3 cellular contexts compared by ENCODE assay signal in genomic region chr12:31555466-31555865, GRCh38. TPM values are rescaled to one million over a fixed set of nuclear protein-coding genes. Genes with fewer than 3 reads are reported as not detected.
DNase-seq lines count a peak whose midpoint lies in the region; ATAC-seq, FAIRE-seq and TF ChIP-seq lines count a peak whose summit lies in the region.
"Not testable (repeated sequence)": the region's sequence is repeated elsewhere in the genome, so short reads cannot be mapped to it uniquely, and the experiment has no call there.
"Had no signal": no experiment of that assay in that cellular context is flagged by ENCODE, and none has a peak within 500 bp of the region (broad histone marks: within the 10 kb centered on the region; RNA-seq: fewer than 3 reads in every experiment).

No MANE protein-coding gene starts in this region.

- H3K4me3 ChIP-seq in HepG2 (replicated peaks in 1 of 3; ENCODE audit: insufficient read depth in 1 of 3, low read depth in 2 of 3, low read length in 3 of 3), result not testable (repeated sequence)

- peaks cover 39% of the 10 kb centered on the region for H3K79me2 ChIP-seq in HepG2 (ENCODE audit: insufficient read depth, low read length)

- not testable (repeated sequence) for H3K4me2 ChIP-seq in HepG2 (ENCODE audit: low read depth, low read length)

- TF ChIP-seq EP300 in HepG2 (IDR thresholded peaks at IDR 0.05; ENCODE audit: low read depth in 2 of 2, low read length in 2 of 2); HepG2 (CRISPR knock-in tag; IDR thresholded peaks at IDR 0.05; ENCODE audit: borderline replicate concordance): not testable (repeated sequence)

- DNase-seq in HepG2 (ENCODE audit: low spot score), result not testable (repeated sequence)

- BruUV-seq in HepG2 (replicated peaks; lab: Mats Ljungman, UMichigan), result not testable (repeated sequence)

- not testable (repeated sequence) for H3K36me3 ChIP-seq in HepG2 (replicated peaks in 1 of 2; ENCODE audit: control insufficient read depth in 1 of 2, insufficient read depth in 2 of 2, low read length in 2 of 2)

- not testable (repeated sequence) for TF ChIP-seq RAD21 in HepG2 (CRISPR knock-in tag; IDR thresholded peaks at IDR 0.05)

- POLR2A ChIA-PET in HepG2 (lab: Yijun Ruan, JAX), result interaction anchor here (0.7 kb wide), 1 partner anchor 35 kb away, joined by 3 read pairs; the partner anchor contains the start of gene DENND5B

- not testable (repeated sequence) for FAIRE-seq in HepG2 (lab: Jason Lieb, UNC)

- H3K27ac ChIP-seq in HepG2 (ENCODE audit: extremely low read length, insufficient read depth, low read length), result not testable (repeated sequence)

- not testable (repeated sequence) for H3K9ac ChIP-seq in HepG2 (ENCODE audit: insufficient read depth, low read depth, low read length)

- H3K27me3 ChIP-seq in HepG2 (ENCODE audit: control insufficient read depth in 1 of 2, insufficient read depth in 2 of 2, low read length in 2 of 2), result not testable (repeated sequence)

- not testable (repeated sequence) for H3K9me3 ChIP-seq in HepG2 (ENCODE audit: low read length)

- H2AFZ ChIP-seq in HepG2 (ENCODE audit: low read length), result not testable (repeated sequence)

- CTCF ChIA-PET in HepG2 (lab: Yijun Ruan, JAX; ENCODE audit: low intra/inter-chr PET ratio, low total read pairs), result not testable (repeated sequence)

- not testable (repeated sequence) for TF ChIP-seq CTCF in HepG2 (CRISPR knock-in tag; IDR thresholded peaks at IDR 0.05)

- in situ Hi-C loops in HepG2 (cut with HindIII; ENCODE audit: extremely low pct_ligation_motif_present, low pct_unique_long_range_greater_than_20kb), result not testable (repeated sequence)

- not testable (repeated sequence) for ATAC-seq in HepG2

- not testable (repeated sequence) for H4K20me1 ChIP-seq in HepG2 (ENCODE audit: insufficient read depth, low read length)

- not testable (repeated sequence) for TF ChIP-seq POLR2A in HepG2 (IDR thresholded peaks at IDR 0.05; ENCODE audit: insufficient read depth in 1 of 2, low read depth in 2 of 2, low read length in 2 of 2)

- intact Hi-C loops in HepG2 (cut with micrococcal nuclease; ENCODE audit: unreplicated experiment), result not testable (repeated sequence)

- WGBS in HepG2 (ENCODE audit: low lambda C conversion rate), result 100% methylated on average over 4 of the region's 9 CpGs

- peaks cover 21% of the 10 kb centered on the region for H3K4me1 ChIP-seq in HepG2 (ENCODE audit: insufficient read depth, low read length)

TF ChIP-seq in HepG2, 621 proteins besides CTCF, POLR2A, EP300 and RAD21:
- TF ChIP-seq ZBTB33 (CRISPR knock-in tag; IDR thresholded peaks at IDR 0.05), result peak; percentile 97
- not testable (repeated sequence) for TF ChIP-seq FOXA1 (IDR thresholded peaks at IDR 0.05)
- TF ChIP-seq FOXA1 (CRISPR knock-in tag; IDR thresholded peaks at IDR 0.05), result 0 out of 2 replicates have a peak, but pooled peaks have one; percentile 13
- TF ChIP-seq ZNF281 (CRISPR knock-in tag; IDR thresholded peaks at IDR 0.05; ENCODE audit: borderline replicate concordance), result peak; percentile 40; the same call in 1 of the 2 replicates
TF ChIP-seq in HepG2: peak in this region for 3; not testable (repeated sequence) for 618.

RNA-seq across cellular contexts. Expression of gene DENND5B, which starts 35.5 kb away (rescaled TPM):
- total RNA-seq in HepG2 (2016; rRNA removed; fragmentation: Illumina TruSeq; extraction: Trizol), result 18.7 and 23.2 TPM in 2 replicates
- total RNA-seq in HepG2 (2016; cell fraction: cytosol; rRNA removed; fragmentation: Illumina TruSeq; extraction: Trizol; ENCODE audit: low read depth), result 14.8 and 15.4 TPM in 2 replicates
- total RNA-seq in HepG2 (2016; cell fraction: insoluble cytoplasmic fraction; rRNA removed; fragmentation: Illumina TruSeq; extraction: Trizol), result 17.0 and 21.9 TPM in 2 replicates
- total RNA-seq in HepG2 (2016; cell fraction: membrane; rRNA removed; fragmentation: Illumina TruSeq; extraction: Trizol), result 17.6 and 20.1 TPM in 2 replicates
- 17.0 and 21.5 TPM in 2 replicates for total RNA-seq in HepG2 (2016; cell fraction: nucleus; rRNA removed; fragmentation: Illumina TruSeq; extraction: Trizol)
- 12.8 and 14.7 TPM in 2 replicates for polyA plus RNA-seq in HepG2 (2011; rRNA removed)
- 7.6 and 11.3 TPM in 2 replicates for polyA plus RNA-seq in HepG2 (2011; cell fraction: cytosol; rRNA removed)
- polyA plus RNA-seq in HepG2 (2011; cell fraction: nucleus; rRNA removed), result 7.1 and 8.6 TPM in 2 replicates
- polyA plus RNA-seq in HepG2 (2012), result 10.4 and 12.0 TPM in 2 replicates
- polyA plus RNA-seq in HepG2 (2016; cell fraction: cytosol; fragmentation: Illumina TruSeq; extraction: Trizol; ENCODE audit: low read depth), result 2.2 and 2.6 TPM in 2 replicates
- polyA plus RNA-seq in HepG2 (2016; cell fraction: insoluble cytoplasmic fraction; fragmentation: Illumina TruSeq; extraction: Trizol; ENCODE audit: low read depth), result 14.4 and 15.3 TPM in 2 replicates
- polyA plus RNA-seq in HepG2 (2016; cell fraction: membrane; fragmentation: Illumina TruSeq; extraction: Trizol; ENCODE audit: low read depth), result 5.3 and 6.5 TPM in 2 replicates
- 12.9 and 13.9 TPM in 2 replicates for polyA plus RNA-seq in HepG2 (2016; cell fraction: nucleus; fragmentation: Illumina TruSeq; extraction: Trizol; ENCODE audit: insufficient read depth, low read depth)
- polyA minus RNA-seq in HepG2 (2011; rRNA and poly(A)+ RNA removed; ENCODE audit: low replicate concordance), result 36.9 and 38.4 TPM in 2 replicates
- 20.2 and 23.4 TPM in 2 replicates for polyA minus RNA-seq in HepG2 (2011; cell fraction: cytosol; rRNA and poly(A)+ RNA removed)
- polyA minus RNA-seq in HepG2 (2011; cell fraction: nucleus; rRNA and poly(A)+ RNA removed), result 42.4 and 47.2 TPM in 2 replicates
- total RNA-seq: CD4-positive, alpha-beta memory T cell had no signal
- polyA plus RNA-seq: CD8-positive, alpha-beta memory T cell had no signal
